ENCODE assay signal across 16 cellular contexts in the genomic region with DNA sequence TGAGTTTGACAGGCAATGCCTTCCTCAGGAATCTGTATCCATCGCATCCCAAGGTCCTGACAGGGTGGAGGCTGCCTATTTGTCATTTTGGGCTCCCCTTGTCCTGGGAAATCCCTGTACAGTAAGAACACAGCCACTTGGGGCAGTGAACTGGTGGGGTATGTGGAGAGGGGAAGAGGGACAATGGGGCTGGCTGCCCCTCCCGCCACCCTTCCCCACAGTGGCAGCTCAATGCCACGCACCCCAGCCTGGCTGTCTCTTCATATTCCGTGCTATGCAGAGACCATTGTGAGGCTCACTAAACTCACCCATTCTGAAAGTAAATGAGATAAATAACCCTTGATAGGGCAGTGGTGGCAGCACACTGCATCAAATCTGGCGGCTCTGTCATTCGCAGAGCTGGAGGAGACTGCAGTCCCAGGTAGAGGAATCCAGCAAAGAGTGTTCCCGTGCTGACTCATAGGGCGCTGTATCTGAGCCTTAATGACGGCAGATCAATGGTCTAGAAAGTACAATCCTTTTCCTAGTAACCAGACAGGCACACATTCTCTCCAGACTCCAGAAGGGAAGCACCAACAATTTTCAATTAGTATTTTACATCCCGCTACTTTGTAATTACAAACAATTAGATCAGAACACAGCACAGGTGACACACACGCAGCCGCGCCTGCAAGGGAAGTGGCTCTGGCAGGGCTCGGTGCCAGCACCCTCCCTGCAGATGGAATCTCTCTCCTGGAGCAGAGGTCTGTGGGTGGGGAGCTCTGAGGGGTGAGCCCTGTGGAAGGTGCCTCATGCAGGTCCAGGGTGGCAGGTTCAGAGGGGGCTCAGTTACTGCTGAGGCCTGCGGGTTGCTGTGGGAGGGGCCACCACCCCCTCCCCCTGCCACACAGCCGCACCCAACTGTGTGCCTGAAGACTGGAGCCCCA.
A peak's percentile ranks its signal among the peaks of the same experiment; 100 is the strongest.
DNase-seq lines count a peak whose midpoint lies in the region; ATAC-seq and TF ChIP-seq lines count a peak whose summit lies in the region.
"Had no signal": no experiment of that assay in that cellular context is flagged by ENCODE, and none has a peak within 500 bp of the region (broad histone marks: within the 10 kb centered on the region; RNA-seq: fewer than 3 reads in every experiment).

No MANE protein-coding gene starts in this region.

- no peak overlapping the region for H3K27ac ChIP-seq in coronary artery
- H3K27ac ChIP-seq: left lung, prostate gland had no signal

- no peaks in the 10 kb centered on the region for H3K9me3 Mint-ChIP-seq in stimulated activated memory B cell treated with anti-CD40 and anti-IgM and Interleukin-4, amounts not matched to agents 10 μg/mL and 1 μg/mL and 100 μg/mL, for 72 hours
- H3K9me3 Mint-ChIP-seq: activated naive CD4-positive, alpha-beta T cell treated with anti-CD3 and anti-CD28 coated beads, Interleukin-2, amount 50 U/mL, for 24 hours; CD8-positive, alpha-beta T cell; naive B cell had no signal

- no peak overlapping the region for H3K4me3 Mint-ChIP-seq in stimulated activated memory B cell treated with anti-CD40 and anti-IgM and Interleukin-4, amounts not matched to agents 10 μg/mL and 1 μg/mL and 100 μg/mL, for 72 hours
- H3K4me3 Mint-ChIP-seq: activated naive CD4-positive, alpha-beta T cell treated with anti-CD3 and anti-CD28 coated beads, Interleukin-2, amount 50 U/mL, for 24 hours; CD8-positive, alpha-beta T cell; naive B cell had no signal

- no peak overlapping the region for H3K27ac Mint-ChIP-seq in stimulated activated memory B cell treated with anti-CD40 and anti-IgM and Interleukin-4, amounts not matched to agents 10 μg/mL and 1 μg/mL and 100 μg/mL, for 72 hours
- H3K27ac Mint-ChIP-seq: CD8-positive, alpha-beta T cell; naive B cell had no signal

- peaks cover 23% of the 10 kb centered on the region for H3K4me1 Mint-ChIP-seq in stimulated activated memory B cell treated with anti-CD40 and anti-IgM and Interleukin-4, amounts not matched to agents 10 μg/mL and 1 μg/mL and 100 μg/mL, for 72 hours

- H3K27me3 Mint-ChIP-seq in stimulated activated memory B cell treated with anti-CD40 and anti-IgM and Interleukin-4, amounts not matched to agents 10 μg/mL and 1 μg/mL and 100 μg/mL, for 72 hours: peaks cover 37% of the 10 kb centered on the region

- TF ChIP-seq CTCF in coronary artery (IDR thresholded peaks at IDR 0.05): no peak

- peak; percentile 3 for ATAC-seq in stimulated activated memory B cell treated with anti-CD40 and anti-IgM and Interleukin-4, amounts not matched to agents 10 μg/mL and 1 μg/mL and 100 μg/mL, for 72 hours
- ATAC-seq in GM19397 (IDR thresholded peaks at IDR 0.05; ENCODE audit: unreplicated experiment): no peak
- ATAC-seq in GM21717 (IDR thresholded peaks at IDR 0.05; ENCODE audit: unreplicated experiment): no peak
- ATAC-seq: CD8-positive, alpha-beta T cell; left lung had no signal

- H3K36me3 Mint-ChIP-seq in stimulated activated memory B cell treated with anti-CD40 and anti-IgM and Interleukin-4, amounts not matched to agents 10 μg/mL and 1 μg/mL and 100 μg/mL, for 72 hours: no peaks in the 10 kb centered on the region
- H3K36me3 Mint-ChIP-seq: activated naive CD4-positive, alpha-beta T cell treated with anti-CD3 and anti-CD28 coated beads, Interleukin-2, amount 50 U/mL, for 24 hours; CD8-positive, alpha-beta T cell; naive B cell had no signal

- DNase-seq in NCI-H748 (lab: John Stamatoyannopoulos, UW; ENCODE audit: unreplicated experiment) (peak; percentile 14), NCI-H748 treated with DMSO at 0.1 percent for 48 hours (lab: John Stamatoyannopoulos, UW) (no peak), LoVo (ENCODE audit: low spot score) (peak; percentile 8), coronary artery (ENCODE audit: low spot score) (peak; percentile 66), DMS153 (lab: John Stamatoyannopoulos, UW) (no peak)
- DNase-seq: CD8-positive, alpha-beta T cell; effector CD4-positive, alpha-beta T cell; GDM1; left lung; naive B cell; NCI-H446 treated with DMSO at 0.1 percent for 48 hours had no signal

- H3K4me3 ChIP-seq in coronary artery: no peak overlapping the region
- H3K4me3 ChIP-seq: left lung, prostate gland had no signal

Comparison
In these comparisons a context has a peak if more than half of its experiments do, and no peak if none do; other contexts are left out.
1. DNase-seq: peak in NCI-H748 (single experiment), LoVo (single experiment) and coronary artery (single experiment); none in NCI-H748 treated with DMSO at 0.1 percent for 48 hours (single experiment) and DMS153 (single experiment).